In genomic region chr20:44911264-44911921, GRCh38 we compare ENCODE assay signal across 8 cellular contexts. TPM values are rescaled to one million over a fixed set of nuclear protein-coding genes. Genes with fewer than 3 reads are reported as not detected.
DNase-seq lines count a peak whose midpoint lies in the region; ATAC-seq and TF ChIP-seq lines count a peak whose summit lies in the region.

No MANE protein-coding gene starts in this region.

- peaks cover 19% of the 10 kb centered on the region for H3K4me1 ChIP-seq in CD4-positive, alpha-beta memory T cell (ENCODE audit: insufficient read depth, low read length)
- peaks cover 5 to 30% (median 23%) of the 10 kb centered on the region in 4 donors for H3K4me1 ChIP-seq in stomach

- peak in 2 of 5 donors; percentile 28 to 36 for DNase-seq in CD4-positive, alpha-beta memory T cell
- DNase-seq in HFFc6 = peak; percentile 24
- peak; percentile 91 for DNase-seq in SK-MEL-5 (ENCODE audit: low read depth, low spot score)
- peak; percentile 12 for DNase-seq in activated naive CD8-positive, alpha-beta T cell treated with anti-CD3 and anti-CD28 coated beads, Interleukin-2, amount 50 U/mL, for 16 hours (ENCODE audit: low read depth, low spot score)
- peak; percentile 63 to 72 for DNase-seq in left colon
- peak; percentile 67 for DNase-seq in stomach

- peak overlapping the region in 3 of 7 donors; percentile 16 to 64 (median 42) for H3K27ac Mint-ChIP-seq in CD4-positive, alpha-beta memory T cell
- H3K27ac Mint-ChIP-seq in HFFc6 = no peak overlapping the region

- peak; percentile 63 for ATAC-seq in left colon
- ATAC-seq in GM21360 (IDR thresholded peaks at IDR 0.05; ENCODE audit: unreplicated experiment) = no peak
- ATAC-seq in HG03196 (IDR thresholded peaks at IDR 0.05; ENCODE audit: unreplicated experiment) = no peak

- no peak for TF ChIP-seq EP300 in stomach (IDR thresholded peaks at IDR 0.05)

- 50 to 61% (median 52%) methylated on average over 18 to 21 of the region's 21 CpGs for WGBS in stomach, 5 donors

- no peaks in the 10 kb centered on the region for H3K9me3 Mint-ChIP-seq in CD4-positive, alpha-beta memory T cell
- no peaks in the 10 kb centered on the region for H3K9me3 Mint-ChIP-seq in HFFc6

- peak overlapping the region in 6 of 8 donors; percentile 31 to 77 (median 60) for H3K4me3 Mint-ChIP-seq in CD4-positive, alpha-beta memory T cell
- H3K4me3 Mint-ChIP-seq in HFFc6 = peak overlapping the region; percentile 75

- no peaks in the 10 kb centered on the region for H3K27me3 Mint-ChIP-seq in CD4-positive, alpha-beta memory T cell
- H3K27me3 Mint-ChIP-seq in HFFc6 (ENCODE audit: insufficient read depth) = peaks cover 5% of the 10 kb centered on the region

- H3K4me3 ChIP-seq in CD4-positive, alpha-beta memory T cell (ENCODE audit: low read length in 2 of 2) = no peak overlapping the region
- H3K4me3 ChIP-seq in stomach = no peak overlapping the region

- peaks cover 21% of the 10 kb centered on the region for H3K36me3 ChIP-seq in CD4-positive, alpha-beta memory T cell (ENCODE audit: insufficient read depth, low read length)
- H3K36me3 ChIP-seq in stomach = peaks cover 12 to 49% (median 38%) of the 10 kb centered on the region in 4 donors

- CTCF ChIA-PET in CD4-positive, alpha-beta memory T cell (lab: Charles Lee; ENCODE audit: partially characterized antibody) = interaction anchor here (1.0 to 4.3 kb wide), 4 partner anchors 15 to 185 kb away, joined by 3 to 32 read pairs (median 11); partner anchors contain the start of gene STK4

- H3K27me3 ChIP-seq in CD4-positive, alpha-beta memory T cell (ENCODE audit: insufficient read depth, low read length) = no peaks in the 10 kb centered on the region
- no peaks in the 10 kb centered on the region for H3K27me3 ChIP-seq in stomach

- no peak overlapping the region for H3K27ac ChIP-seq in CD4-positive, alpha-beta memory T cell (ENCODE audit: low read depth, low read length)
- no peak overlapping the region for H3K27ac ChIP-seq in stomach

- intact Hi-C loops in CD4-positive, alpha-beta memory T cell (cut with micrococcal nuclease) = loop anchor here (1.0 to 5.0 kb wide), 2 partner anchors 101 to 184 kb away; no protein-coding TSS in a partner anchor
- intact Hi-C loops in left colon (cut with DNase I, micrococcal nuclease) = no loop called here
- intact Hi-C loops in stomach (cut with DNase I; ENCODE audit: low total_unique reads) = no loop called here

- H3K36me3 Mint-ChIP-seq in CD4-positive, alpha-beta memory T cell = peaks cover 16 to 44% of the 10 kb centered on the region in 2 donors
- peaks cover 24% of the 10 kb centered on the region for H3K36me3 Mint-ChIP-seq in HFFc6 (ENCODE audit: low read depth)

- in situ Hi-C loops in SK-MEL-5 (cut with HindIII; ENCODE audit: low pct_unique_long_range_greater_than_20kb, low sequenced_read_pairs) = no loop called here

- H3K4me1 Mint-ChIP-seq in CD4-positive, alpha-beta memory T cell = peaks cover 14 to 43% (median 30%) of the 10 kb centered on the region in 4 donors
- peaks cover 16% of the 10 kb centered on the region for H3K4me1 Mint-ChIP-seq in HFFc6 (ENCODE audit: low read depth)

- H3K9me3 ChIP-seq in CD4-positive, alpha-beta memory T cell (ENCODE audit: control insufficient read depth in 1 of 2, low read length in 2 of 2) = no peaks in the 10 kb centered on the region
- no peaks in the 10 kb centered on the region for H3K9me3 ChIP-seq in stomach

- POLR2A ChIA-PET in CD4-positive, alpha-beta memory T cell (lab: Charles Lee; ENCODE audit: partially characterized antibody) = interaction anchor here (0.5 to 3.5 kb wide), 4 partner anchors 19 to 143 kb away, joined by 3 to 22 read pairs (median 5); partner anchors contain the start of gene YWHAB

- TF ChIP-seq POLR2A in stomach (IDR thresholded peaks at IDR 0.05) = no peak

- TF ChIP-seq CTCF in HFFc6 (IDR thresholded peaks at IDR 0.05) (peak; percentile 76), stomach (IDR thresholded peaks at IDR 0.05) (peak in 4 of 7 experiments; percentile 7 to 44 (median 20))

RNA-seq across cellular contexts. Expression of gene PABPC1L, which starts 1.5 kb away (rescaled TPM):
- total RNA-seq in CD4-positive, alpha-beta memory T cell = 10 to 100 TPM; 46.5 to 50.0 TPM
- polyA plus RNA-seq in CD4-positive, alpha-beta memory T cell = under 1 TPM in 1 of 2 donors, not detected in 1; 0.42 TPM
- total RNA-seq in HFFc6 (2021; fragmentation: NEBNext Ultra II Directional; extraction: Animal tissue kit (Norgen Biotek cat#: 25700)) = 10 to 100 TPM; 14.4 to 22.4 (median 16.6) TPM
- 13.3 and 17.1 TPM in 2 replicates for total RNA-seq in SK-MEL-5 (2014; rRNA removed; shearing (Covaris generic))
- 33.7 and 59.5 TPM in 2 replicates for polyA plus RNA-seq in SK-MEL-5 (2015; cell fraction: cytosol; rRNA removed)
- 1,242 and 1,458 TPM in 2 replicates for polyA plus RNA-seq in SK-MEL-5 (2015; cell fraction: nucleus; rRNA removed)
- 10 to 100 TPM; 13.2 to 19.8 TPM for total RNA-seq in left colon
- total RNA-seq in stomach = 100 to 1,000 TPM in 1 of 5 donors, 10 to 100 TPM in 3, 1 to 10 TPM in 1; 8.6 to 106 (median 32.0) TPM
- polyA plus RNA-seq in stomach = 10 to 100 TPM; 15.0 to 38.9 (median 23.3) TPM

RNA-seq across cellular contexts. Expression of gene YWHAB, which starts 25.9 kb away (rescaled TPM):
- total RNA-seq in CD4-positive, alpha-beta memory T cell = 100 to 1,000 TPM; 245 to 262 TPM
- 100 to 1,000 TPM; 554 to 616 TPM for polyA plus RNA-seq in CD4-positive, alpha-beta memory T cell
- 100 to 1,000 TPM; 284 to 315 (median 301) TPM for total RNA-seq in HFFc6 (2021; fragmentation: NEBNext Ultra II Directional; extraction: Animal tissue kit (Norgen Biotek cat#: 25700))
- 129 and 134 TPM in 2 replicates for total RNA-seq in SK-MEL-5 (2014; rRNA removed; shearing (Covaris generic))
- 248 and 336 TPM in 2 replicates for polyA plus RNA-seq in SK-MEL-5 (2015; cell fraction: cytosol; rRNA removed)
- polyA plus RNA-seq in SK-MEL-5 (2015; cell fraction: nucleus; rRNA removed) = 132 and 156 TPM in 2 replicates
- total RNA-seq in left colon = 100 to 1,000 TPM; 250 to 271 TPM
- total RNA-seq in stomach = 100 to 1,000 TPM in 3 of 5 donors, 10 to 100 TPM in 2; 52.2 to 131 (median 109) TPM
- 100 to 1,000 TPM in 1 of 3 donors, 10 to 100 TPM in 2; 71.8 to 135 (median 76.9) TPM for polyA plus RNA-seq in stomach

RNA-seq across cellular contexts. Expression of gene TOMM34, which starts 48.8 kb away (rescaled TPM):
- total RNA-seq in CD4-positive, alpha-beta memory T cell = 1 to 10 TPM; 7.6 to 8.5 TPM
- 10 to 100 TPM; 18.7 to 23.4 TPM for polyA plus RNA-seq in CD4-positive, alpha-beta memory T cell
- total RNA-seq in HFFc6 (2021; fragmentation: NEBNext Ultra II Directional; extraction: Animal tissue kit (Norgen Biotek cat#: 25700)) = 10 to 100 TPM; 88.5 to 96.5 (median 93.0) TPM
- 41.5 and 41.8 TPM in 2 replicates for total RNA-seq in SK-MEL-5 (2014; rRNA removed; shearing (Covaris generic))
- polyA plus RNA-seq in SK-MEL-5 (2015; cell fraction: cytosol; rRNA removed) = 46.3 and 57.0 TPM in 2 replicates
- polyA plus RNA-seq in SK-MEL-5 (2015; cell fraction: nucleus; rRNA removed) = 18.2 and 25.6 TPM in 2 replicates
- total RNA-seq in left colon (10 to 100 TPM; 11.8 to 13.0 TPM), stomach (10 to 100 TPM in 1 of 5 donors, 1 to 10 TPM in 4; 1.7 to 11.6 (median 4.9) TPM)
- 10 to 100 TPM; 14.4 to 15.7 (median 15.4) TPM for polyA plus RNA-seq in stomach

RNA-seq across cellular contexts. Expression of gene STK4, which starts 54.9 kb away (rescaled TPM):
- total RNA-seq in CD4-positive, alpha-beta memory T cell = 100 to 1,000 TPM; 358 to 374 TPM
- polyA plus RNA-seq in CD4-positive, alpha-beta memory T cell = 100 to 1,000 TPM; 151 to 266 TPM
- total RNA-seq in HFFc6 (2021; fragmentation: NEBNext Ultra II Directional; extraction: Animal tissue kit (Norgen Biotek cat#: 25700)) = 10 to 100 TPM; 34.3 to 46.6 (median 36.6) TPM
- total RNA-seq in SK-MEL-5 (2014; rRNA removed; shearing (Covaris generic)) = 31.4 and 34.4 TPM in 2 replicates
- 26.5 and 33.6 TPM in 2 replicates for polyA plus RNA-seq in SK-MEL-5 (2015; cell fraction: cytosol; rRNA removed)
- polyA plus RNA-seq in SK-MEL-5 (2015; cell fraction: nucleus; rRNA removed) = 34.6 and 44.3 TPM in 2 replicates
- 10 to 100 TPM; 26.8 to 32.8 TPM for total RNA-seq in left colon
- total RNA-seq in stomach = 10 to 100 TPM; 16.5 to 49.6 (median 22.3) TPM
- polyA plus RNA-seq in stomach = 1 to 10 TPM; 4.8 to 6.5 (median 6.4) TPM
